ENCODE assay signal across 18 cellular contexts in the genomic region with DNA sequence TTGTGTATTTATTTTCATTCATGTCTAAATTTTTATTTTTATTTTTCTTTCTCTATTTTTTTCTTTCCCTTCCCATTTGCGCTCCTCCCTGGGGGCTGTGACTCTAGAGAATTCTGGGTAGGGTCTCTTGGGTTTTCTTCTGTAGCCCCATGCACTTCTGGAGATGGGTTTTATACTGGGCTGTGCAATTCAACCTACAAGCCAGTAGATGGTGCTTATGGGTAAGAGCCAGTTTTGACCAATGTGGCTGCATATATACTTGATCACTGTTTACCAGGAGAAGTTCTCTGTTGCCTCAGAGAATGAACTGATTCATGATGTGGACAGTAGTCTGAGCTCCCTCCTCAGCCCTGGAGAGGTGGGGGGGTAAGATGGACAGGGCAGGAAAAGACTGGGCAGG.
DNase-seq lines count a peak whose midpoint lies in the region; ATAC-seq and TF ChIP-seq lines count a peak whose summit lies in the region.
"Had no signal": no experiment of that assay in that cellular context is flagged by ENCODE, and none has a peak within 500 bp of the region (broad histone marks: within the 10 kb centered on the region; RNA-seq: fewer than 3 reads in every experiment).

No MANE protein-coding gene starts in this region.

- no peak overlapping the region for H3K4me3 ChIP-seq in GM23248
- H3K4me3 ChIP-seq in right lobe of liver = no peak overlapping the region
- H3K4me3 ChIP-seq: breast epithelium, right atrium auricular region, SJSA1, thyroid gland had no signal

- H3K4me1 ChIP-seq in GM23248 (ENCODE audit: insufficient read depth) (no peaks in the 10 kb centered on the region), right lobe of liver (no peaks in the 10 kb centered on the region)
- H3K4me1 ChIP-seq: breast epithelium, right atrium auricular region, SJSA1, thyroid gland had no signal

- H3K9me3 ChIP-seq in GM23248 (ENCODE audit: low read depth) (no peaks in the 10 kb centered on the region), right lobe of liver (no peaks in the 10 kb centered on the region)
- H3K9me3 ChIP-seq: SJSA1, thyroid gland had no signal

- no peak for TF ChIP-seq POLR2A in right lobe of liver (IDR thresholded peaks at IDR 0.05)

- no peak overlapping the region for H3K9ac ChIP-seq in GM23248

- no peaks in the 10 kb centered on the region for H3K79me2 ChIP-seq in GM23248 (ENCODE audit: insufficient read depth)

- H3K9me2 ChIP-seq in GM23248 (ENCODE audit: insufficient read depth) = no peaks in the 10 kb centered on the region

- H3K27ac ChIP-seq in GM23248 = no peak overlapping the region
- H3K27ac ChIP-seq in right lobe of liver = no peak overlapping the region
- H3K27ac ChIP-seq: breast epithelium, right atrium auricular region, SJSA1, thyroid gland had no signal

- DNase-seq in NCI-H1694 treated with DMSO at 0.1 percent for 48 hours (lab: John Stamatoyannopoulos, UW) (peak; percentile 18), NCI-H1694 (lab: John Stamatoyannopoulos, UW) (no peak), GM23248 (peak; percentile 15), SK-MEL-5 (ENCODE audit: low read depth, low spot score) (peak; percentile 24), right lobe of liver (no peak), SKM-1 treated with dmso at 0.1 percent for 144 hours (lab: John Stamatoyannopoulos, UW; ENCODE audit: unreplicated experiment) (no peak)
- DNase-seq in activated naive CD4-positive, alpha-beta T cell treated with anti-CD3 and anti-CD28 coated beads, Interleukin-2, amount 50 U/mL, for 16 hours = no peak
- DNase-seq: 8988T; DMS79; glutamatergic neuron; stimulated activated CD4-positive, alpha-beta T cell treated with anti-CD3 and anti-CD28 coated beads, Interleukin-15, amount 100 ng/mL, for 24 hours; thyroid gland had no signal

- no peak overlapping the region for H2AFZ ChIP-seq in GM23248

- in situ Hi-C loops in GM23248 (cut with MboI) (no loop called here), SK-MEL-5 (cut with HindIII; ENCODE audit: low pct_unique_long_range_greater_than_20kb, low sequenced_read_pairs) (no loop called here)

- no peaks in the 10 kb centered on the region for H3K36me3 ChIP-seq in GM23248 (ENCODE audit: low read depth)
- H3K36me3 ChIP-seq in right lobe of liver = no peaks in the 10 kb centered on the region
- H3K36me3 ChIP-seq: breast epithelium, right atrium auricular region, SJSA1, thyroid gland had no signal

- intact Hi-C loops in right lobe of liver (cut with DNase I) = no loop called here

- H3K4me2 ChIP-seq in GM23248 (ENCODE audit: unreplicated experiment) = no peak overlapping the region

- WGBS in GM23248 (ENCODE audit: low coverage in 1 of 2, low lambda C conversion rate in 2 of 2, missing lambda C conversion rate in 2 of 2), 2 experiments = 27 to 29% methylated on average over 1 of the region's 1 CpG
- 43% methylated on average over 1 of the region's 1 CpG for WGBS in right lobe of liver (ENCODE audit: insufficient coverage, low coverage, low lambda C conversion rate, missing lambda C conversion rate)

- H3K27me3 ChIP-seq in GM23248 (replicated peaks; ENCODE audit: insufficient read depth) (no peaks in the 10 kb centered on the region), right lobe of liver (no peaks in the 10 kb centered on the region)
- H3K27me3 ChIP-seq: right atrium auricular region, SJSA1, thyroid gland had no signal

- peak in 1 of 4 donors; percentile 29 for ATAC-seq in right lobe of liver
- no peak for ATAC-seq in HG03571 (IDR thresholded peaks at IDR 0.05; ENCODE audit: unreplicated experiment)
- ATAC-seq: esophagus mucosa; stimulated activated memory B cell treated with anti-CD40 and anti-IgM and Interleukin-4, amounts not matched to agents 10 μg/mL and 1 μg/mL and 100 μg/mL, for 72 hours had no signal

- peak; percentile 8 to 30 (median 24) for TF ChIP-seq CTCF in right lobe of liver (IDR thresholded peaks at IDR 0.05)

- H3F3A ChIP-seq in GM23248 (ENCODE audit: insufficient read depth) = no peaks in the 10 kb centered on the region

- H4K20me1 ChIP-seq in GM23248 (ENCODE audit: insufficient read depth) = no peaks in the 10 kb centered on the region

Comparison
In these comparisons a context has a peak if more than half of its experiments do, and no peak if none do; other contexts are left out.
1. DNase-seq: peak in NCI-H1694 treated with DMSO at 0.1 percent for 48 hours (single experiment), GM23248 (single experiment) and SK-MEL-5 (single experiment); none in NCI-H1694 (single experiment), right lobe of liver (0 of 3), activated naive CD4-positive, alpha-beta T cell treated with anti-CD3 and anti-CD28 coated beads, Interleukin-2, amount 50 U/mL, for 16 hours (single experiment) and SKM-1 treated with dmso at 0.1 percent for 144 hours (single experiment).